ENCODE assay signal across 8 cellular contexts in the genomic region with DNA sequence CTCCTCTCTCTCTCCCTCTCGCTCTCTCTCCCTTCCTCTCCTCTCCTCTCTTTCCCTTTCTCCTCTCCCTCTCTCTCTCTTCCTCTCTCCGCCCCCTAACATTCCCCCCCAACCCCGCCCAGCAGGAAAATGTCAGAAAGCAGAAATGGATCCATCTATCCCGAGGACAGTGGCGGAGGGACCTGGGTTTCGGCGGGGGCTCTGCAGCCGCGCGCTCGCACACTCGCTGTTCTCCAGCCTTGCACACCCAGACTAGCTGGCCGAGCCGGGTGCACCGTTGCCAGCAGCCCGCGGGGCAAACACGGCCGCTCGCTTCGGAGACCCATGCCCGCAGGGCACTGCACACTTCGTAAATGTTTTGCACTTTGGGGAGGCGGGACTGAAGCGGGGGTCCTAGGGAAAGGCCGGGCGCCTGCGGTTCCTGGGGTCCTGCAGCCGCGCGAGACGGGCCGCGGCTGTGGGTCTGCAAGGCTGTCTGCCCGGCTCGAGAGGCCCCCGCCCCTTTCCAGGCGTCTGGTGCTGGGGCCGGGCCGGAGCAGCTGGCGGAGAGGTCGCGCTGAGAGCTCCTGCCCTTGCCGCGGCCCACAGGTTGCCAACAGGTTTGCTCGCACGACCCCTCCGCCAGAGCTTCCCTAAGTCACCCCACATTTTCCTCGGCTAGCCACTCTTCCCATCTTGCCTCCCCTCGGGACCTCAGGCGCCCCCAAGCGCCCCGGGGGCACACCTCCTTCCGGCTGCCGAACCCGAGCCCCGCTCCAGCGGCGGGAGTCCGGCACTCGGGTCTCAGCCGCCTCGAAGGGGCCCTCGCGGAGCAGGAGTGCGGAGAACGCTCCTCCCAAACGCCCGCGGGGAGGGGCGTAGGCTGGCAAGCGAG. TPM values are rescaled to one million over a fixed set of nuclear protein-coding genes. Genes with fewer than 3 reads are reported as not detected.
DNase-seq lines count a peak whose midpoint lies in the region; ATAC-seq and TF ChIP-seq lines count a peak whose summit lies in the region.

No MANE protein-coding gene starts in this region.

- intact Hi-C loops in spleen (cut with DNase I; ENCODE audit: low total_unique reads), result no loop called here

- DNase-seq in DMS53 treated with DMSO at 0.1 percent for 48 hours (lab: John Stamatoyannopoulos, UW; ENCODE audit: unreplicated experiment) (peak; percentile 31), KBM-7 (peak; percentile 67), T-helper 2 cell (peak; percentile 24 to 75 (median 50)), iPS-NIHi11 (ENCODE audit: low spot score) (peak; percentile 76), spleen (peak; percentile 83), AML-193 (lab: John Stamatoyannopoulos, UW) (no peak)

- H3K9me3 ChIP-seq in spleen, result no peaks in the 10 kb centered on the region

- H3K4me3 ChIP-seq in spleen, result peak overlapping the region; percentile 59 to 91 (median 69)

- no peaks in the 10 kb centered on the region for H3K36me3 Mint-ChIP-seq in brain

- in situ Hi-C loops in KBM-7 (cut with MboI; ENCODE audit: low pct_unique_long_range_greater_than_20kb, low sequenced_read_pairs), result no loop called here

- peak overlapping the region; percentile 91 to 95 (median 92) for H3K4me3 Mint-ChIP-seq in brain

- 0 to 1% (median 1%) methylated on average over 55 to 72 of the region's 72 CpGs for WGBS in spleen, 5 donors

- H3K27ac Mint-ChIP-seq in brain, result peak overlapping the region; percentile 87 to 93 (median 90)

- peak overlapping the region in 4 of 8 donors; percentile 53 to 86 (median 78) for H3K27ac ChIP-seq in spleen

- no peak for TF ChIP-seq POLR2A in spleen (IDR thresholded peaks at IDR 0.05)

- peaks cover 44% of the 10 kb centered on the region for H3K4me1 Mint-ChIP-seq in brain

- H3K27me3 ChIP-seq in spleen (replicated peaks in 1 of 7), result peaks cover 0 to 66% (median 45%) of the 10 kb centered on the region in 7 donors

- H3K4me1 ChIP-seq in spleen, result peaks cover 6 to 63% (median 42%) of the 10 kb centered on the region in 6 donors

- no peaks in the 10 kb centered on the region for H3K36me3 ChIP-seq in spleen

- no peak for ATAC-seq in HG03521 (IDR thresholded peaks at IDR 0.05; ENCODE audit: unreplicated experiment)

- H3K9me3 Mint-ChIP-seq in brain, result peaks cover 0 to 6% (median 2%) of the 10 kb centered on the region in 5 experiments

- H3K27me3 Mint-ChIP-seq in brain, result peaks cover 50% of the 10 kb centered on the region

- TF ChIP-seq CTCF in brain (conservative IDR thresholded peaks at IDR 0.05) (peak in 1 of 2 experiments; percentile 4), spleen (IDR thresholded peaks at IDR 0.05 in 8 of 11, conservative IDR thresholded peaks at IDR 0.05 in 3 of 11) (peak in 2 of 11 experiments; percentile 57 to 79)

RNA-seq across cellular contexts. Expression of gene MDGA1, which starts 0.8 kb away (rescaled TPM):
- polyA plus RNA-seq in brain (ENCODE audit: insufficient read depth, low read depth, low replicate concordance) (42.2 TPM), spleen (1 to 10 TPM in 2 of 3 donors, under 1 TPM in 1; 0.51 to 2.9 (median 2.4) TPM)
- total RNA-seq in spleen, result 10 to 100 TPM in 6 of 7 donors, 1 to 10 TPM in 1; 1.7 to 33.8 (median 12.0) TPM

Comparison
In these comparisons a context has a peak if more than half of its experiments do, and no peak if none do; other contexts are left out.
1. DNase-seq: peak in DMS53 treated with DMSO at 0.1 percent for 48 hours (single experiment), KBM-7 (single experiment), T-helper 2 cell (5 of 5), iPS-NIHi11 (single experiment) and spleen (single experiment); none in AML-193 (0 of 2).
2. RNA of gene MDGA1, which starts 0.8 kb away (polyA plus RNA-seq): 42.2 TPM in brain (single experiment); 0.51 to 2.9 TPM in spleen; every median in the first group is over 10 times any median in the second.